In the genomic region with DNA sequence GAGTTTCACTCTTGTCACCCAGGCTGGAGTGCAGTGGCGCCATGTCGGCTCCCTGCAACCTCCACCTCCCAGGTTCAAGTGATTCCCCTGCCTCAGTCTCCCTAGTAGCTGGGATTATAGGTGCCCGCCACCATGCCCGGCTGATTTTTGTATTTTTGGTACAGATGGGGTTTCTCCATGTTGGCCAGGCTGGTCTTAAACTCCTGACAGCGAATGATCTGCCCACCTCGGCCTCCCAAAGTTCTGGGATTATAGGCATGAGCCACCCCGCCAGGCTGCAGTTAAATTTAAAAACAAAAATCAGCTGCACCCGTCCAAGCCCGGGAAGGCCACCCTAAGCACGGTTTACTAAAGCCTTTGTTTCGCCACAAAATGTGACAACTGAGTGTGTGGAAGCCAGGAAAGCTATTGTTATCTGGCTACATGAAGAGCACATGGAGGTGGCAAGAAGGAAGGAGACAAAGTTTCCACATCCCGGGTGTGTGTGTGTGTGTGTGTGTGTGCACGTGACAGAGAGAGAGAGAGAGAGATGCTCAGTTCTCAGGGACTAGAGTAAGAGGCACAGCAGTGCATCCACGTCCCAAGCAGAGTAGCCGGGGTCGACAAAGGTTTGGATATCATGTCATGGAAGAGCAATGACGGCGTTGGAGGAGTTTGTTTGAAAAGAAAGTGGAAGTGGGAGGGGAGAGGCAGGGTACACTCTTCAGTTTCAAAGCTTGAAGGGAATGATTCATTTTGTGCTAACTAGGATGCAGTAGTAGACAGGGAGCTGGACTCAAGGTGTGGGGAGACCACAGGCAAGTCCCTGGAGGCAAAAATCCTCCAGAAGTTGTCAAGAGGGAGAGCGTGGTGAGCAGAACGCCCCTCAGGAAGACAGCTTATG, we compare ENCODE assay signal across 12 cellular contexts. TPM values are rescaled to one million over a fixed set of nuclear protein-coding genes. Genes with fewer than 3 reads are reported as not detected.
DNase-seq lines count a peak whose midpoint lies in the region; ATAC-seq, FAIRE-seq and TF ChIP-seq lines count a peak whose summit lies in the region.
"Had no signal": no experiment of that assay in that cellular context is flagged by ENCODE, and none has a peak within 500 bp of the region (broad histone marks: within the 10 kb centered on the region; RNA-seq: fewer than 3 reads in every experiment).

No MANE protein-coding gene starts in this region.

- no peak overlapping the region for H2BK120ac ChIP-seq in H9 (ENCODE audit: low read depth, low read length, poor library complexity, severe bottlenecking)

- H3K18ac ChIP-seq in H9 (ENCODE audit: insufficient read length, low read depth, low read length) = no peak overlapping the region

- H4K5ac ChIP-seq in H9 (ENCODE audit: insufficient read length, low read depth, low read length) = no peak overlapping the region

- no peak overlapping the region for H4K8ac ChIP-seq in H9 (replicated peaks; ENCODE audit: insufficient read length, low read depth, low read length)

- H3K4me1 ChIP-seq in esophagus squamous epithelium = peaks cover 11 to 79% (median 31%) of the 10 kb centered on the region in 3 donors
- peaks cover 59% of the 10 kb centered on the region for H3K4me1 ChIP-seq in upper lobe of right lung
- H3K4me1 ChIP-seq in H9 (ENCODE audit: insufficient read depth, low read length) = peaks cover 4% of the 10 kb centered on the region; the same call in 1 of the 2 replicates

- no peaks in the 10 kb centered on the region for H4K20me1 ChIP-seq in H9 (ENCODE audit: control insufficient read depth, insufficient read depth, insufficient read length)

- no peak overlapping the region for H2BK12ac ChIP-seq in H9 (ENCODE audit: insufficient read length, low read depth, low read length)

- H3K79me1 ChIP-seq in H9 (ENCODE audit: insufficient read depth, low read depth, low read length, poor library complexity, severe bottlenecking) = no peaks in the 10 kb centered on the region

- H3K79me2 ChIP-seq in H9 (ENCODE audit: insufficient read depth, low read length) = no peaks in the 10 kb centered on the region

- H3K4me3 ChIP-seq in esophagus squamous epithelium (no peak overlapping the region), upper lobe of right lung (no peak overlapping the region)

- H3K27ac ChIP-seq in esophagus squamous epithelium = peak overlapping the region in 3 of 4 donors; percentile 19 to 60 (median 55)
- H3K27ac ChIP-seq in upper lobe of right lung = peak overlapping the region; percentile 11
- H3K27ac ChIP-seq in H9 (ENCODE audit: insufficient read length, low read depth, low read length) = no peak overlapping the region
- H3K27ac ChIP-seq: VCaP had no signal

- no peak for TF ChIP-seq CTCF in esophagus squamous epithelium (IDR thresholded peaks at IDR 0.05)
- no peak for TF ChIP-seq CTCF in upper lobe of right lung (IDR thresholded peaks at IDR 0.05)
- TF ChIP-seq CTCF in H9 (conservative IDR thresholded peaks at IDR 0.05) = no peak

- FAIRE-seq in RCC 7860 (lab: Jason Lieb, UNC) = no peak
- FAIRE-seq: endothelial cell of umbilical vein had no signal

- H3K4me1 Mint-ChIP-seq in activated naive CD4-positive, alpha-beta T cell treated with anti-CD3 and anti-CD28 coated beads, Interleukin-2, amount 10 ng/mL, durations not matched to agents 7 days and 5 days = peaks cover 76% of the 10 kb centered on the region
- H3K4me1 Mint-ChIP-seq in H9 = peaks cover 19 to 24% of the 10 kb centered on the region in 2 experiments

- no peak overlapping the region for H2BK15ac ChIP-seq in H9 (ENCODE audit: low read depth, low read length)

- H2BK20ac ChIP-seq in H9 (ENCODE audit: low read depth, low read length, poor library complexity, severe bottlenecking) = no peak overlapping the region

- no peaks in the 10 kb centered on the region for H3K27me3 Mint-ChIP-seq in activated naive CD4-positive, alpha-beta T cell treated with anti-CD3 and anti-CD28 coated beads, Interleukin-2, amount 10 ng/mL, durations not matched to agents 7 days and 5 days
- peaks cover 2% of the 10 kb centered on the region; the same call in 1 of the 2 replicates for H3K27me3 Mint-ChIP-seq in H9 (ENCODE audit: low read depth)

- H3K27me3 ChIP-seq in esophagus squamous epithelium (no peaks in the 10 kb centered on the region), upper lobe of right lung (no peaks in the 10 kb centered on the region), H9 (ENCODE audit: insufficient read depth, low read length) (no peaks in the 10 kb centered on the region)

- no peak overlapping the region for H3T11ph ChIP-seq in H9 (ENCODE audit: low read length)

- H3K9ac ChIP-seq in H9 (ENCODE audit: extremely low read depth, insufficient read length, low read length) = no peak overlapping the region

- no peak overlapping the region for H3K14ac ChIP-seq in H9 (ENCODE audit: insufficient read depth, low read length)

- no peak overlapping the region for H2AFZ ChIP-seq in H9 (ENCODE audit: low read length)

- no peak overlapping the region for H3K4me2 ChIP-seq in H9 (ENCODE audit: insufficient read depth, insufficient read length, low read length)

- DNase-seq in activated naive CD4-positive, alpha-beta T cell treated with anti-CD3 and anti-CD28 coated beads, Interleukin-2, amount 10 ng/mL, durations not matched to agents 7 days and 5 days = peak; percentile 51
- DNase-seq in activated naive CD4-positive, alpha-beta T cell (lab: John Stamatoyannopoulos, UW) = no peak
- peak; percentile 19 for DNase-seq in activated CD4-positive, CD25-positive, alpha-beta regulatory T cell treated with anti-CD3 and anti-CD28 coated beads, Interleukin-2, amount 50 U/mL, for 72 hours
- DNase-seq in esophagus squamous epithelium (lab: John Stamatoyannopoulos, UW) (no peak), upper lobe of right lung (peak; percentile 22), H9 (no peak), RCC 7860 (ENCODE audit: low spot score) (no peak)
- DNase-seq: NCI-H187 had no signal

- H3K36me3 ChIP-seq in esophagus squamous epithelium (no peaks in the 10 kb centered on the region), upper lobe of right lung (no peaks in the 10 kb centered on the region)

- no peaks in the 10 kb centered on the region for H3K9me3 Mint-ChIP-seq in activated naive CD4-positive, alpha-beta T cell treated with anti-CD3 and anti-CD28 coated beads, Interleukin-2, amount 10 ng/mL, durations not matched to agents 7 days and 5 days
- H3K9me3 Mint-ChIP-seq in H9 = no peaks in the 10 kb centered on the region

- intact Hi-C loops in esophagus squamous epithelium (cut with DNase I) = no loop called here
- intact Hi-C loops in upper lobe of right lung (cut with DNase I) = no loop called here

- CTCF ChIA-PET in activated naive CD4-positive, alpha-beta T cell treated with anti-CD3 and anti-CD28 coated beads, Interleukin-2, amount 10 ng/mL, durations not matched to agents 7 days and 5 days (lab: Charles Lee) = interaction anchor here (1.2 to 7.9 kb wide), 2 partner anchors 19 to 58 kb away, joined by 3 to 55 read pairs; partner anchors contain the start of gene INPP5D

- H2BK5ac ChIP-seq in H9 (ENCODE audit: insufficient read length, low read length) = no peak overlapping the region

- H3K23me2 ChIP-seq in H9 (ENCODE audit: insufficient read length, low read depth, low read length, poor library complexity, severe bottlenecking) = no peaks in the 10 kb centered on the region

- H3K4ac ChIP-seq in H9 (ENCODE audit: low read depth, low read length) = no peak overlapping the region

- H3K4me3 Mint-ChIP-seq in activated naive CD4-positive, alpha-beta T cell treated with anti-CD3 and anti-CD28 coated beads, Interleukin-2, amount 10 ng/mL, durations not matched to agents 7 days and 5 days = peak overlapping the region; percentile 55
- no peak overlapping the region for H3K4me3 Mint-ChIP-seq in H9

- no peak overlapping the region for H4K91ac ChIP-seq in H9 (ENCODE audit: insufficient read length, low read depth, low read length)

- H3K27ac Mint-ChIP-seq in activated naive CD4-positive, alpha-beta T cell treated with anti-CD3 and anti-CD28 coated beads, Interleukin-2, amount 10 ng/mL, durations not matched to agents 7 days and 5 days = peak overlapping the region; percentile 92
- H3K27ac Mint-ChIP-seq in H9 = no peak overlapping the region

- H2AK5ac ChIP-seq in H9 (ENCODE audit: insufficient read length, low read length) = no peak overlapping the region

- H3K36me3 Mint-ChIP-seq in activated naive CD4-positive, alpha-beta T cell treated with anti-CD3 and anti-CD28 coated beads, Interleukin-2, amount 10 ng/mL, durations not matched to agents 7 days and 5 days = peaks cover 66% of the 10 kb centered on the region
- no peaks in the 10 kb centered on the region for H3K36me3 Mint-ChIP-seq in H9 (ENCODE audit: insufficient read depth in 1 of 3, low read depth in 3 of 3)

- WGBS in esophagus squamous epithelium, 2 donors = 63 to 67% methylated on average over 14 to 17 of the region's 20 CpGs
- WGBS in H9 (ENCODE audit: extremely low coverage, insufficient read length, low lambda C conversion rate) = no CpG with 5 or more reads among the region's 20 CpGs

- no peak overlapping the region for H3K56ac ChIP-seq in H9 (ENCODE audit: insufficient read length, low read depth, low read length)

- H3K23ac ChIP-seq in H9 (ENCODE audit: insufficient read length, low read depth, low read length) = no peak overlapping the region

- TF ChIP-seq POLR2A in esophagus squamous epithelium (IDR thresholded peaks at IDR 0.05) = no peak

- ATAC-seq in upper lobe of right lung (no peak), HG02840 (IDR thresholded peaks at IDR 0.05; ENCODE audit: low FRiP score, unreplicated experiment) (no peak)

- no peaks in the 10 kb centered on the region for H3K9me3 ChIP-seq in esophagus squamous epithelium
- no peaks in the 10 kb centered on the region for H3K9me3 ChIP-seq in upper lobe of right lung
- no peaks in the 10 kb centered on the region for H3K9me3 ChIP-seq in H9 (ENCODE audit: control insufficient read depth, low read depth, low read length)

RNA-seq across cellular contexts. Expression of gene INPP5D, which starts 20.1 kb away (rescaled TPM):
- total RNA-seq in esophagus squamous epithelium = 10 to 100 TPM in 2 of 4 donors, 1 to 10 TPM in 2; 2.2 to 36.0 (median 10.2) TPM
- 33.3 TPM for total RNA-seq in upper lobe of right lung
- 12.7 and 13.1 TPM in 2 replicates for total RNA-seq in H9 (2021)

RNA-seq across cellular contexts. Expression of gene NEU2, which starts 47.7 kb away (rescaled TPM):
- total RNA-seq in esophagus squamous epithelium (not detected), upper lobe of right lung (not detected), H9 (2021) (not detected in 2 replicates)
- total RNA-seq: aorta, endothelial cell of umbilical vein had no signal

Comparison
In these comparisons a context has a peak if more than half of its experiments do, and no peak if none do; other contexts are left out.
1. DNase-seq: peak in activated naive CD4-positive, alpha-beta T cell treated with anti-CD3 and anti-CD28 coated beads, Interleukin-2, amount 10 ng/mL, durations not matched to agents 7 days and 5 days (single experiment), activated CD4-positive, CD25-positive, alpha-beta regulatory T cell treated with anti-CD3 and anti-CD28 coated beads, Interleukin-2, amount 50 U/mL, for 72 hours (single experiment) and upper lobe of right lung (single experiment); none in activated naive CD4-positive, alpha-beta T cell (0 of 4), esophagus squamous epithelium (single experiment), H9 (single experiment) and RCC 7860 (single experiment).